Comparison of ENCODE assay signal across 1 cellular context in genomic region chr14:34018125-34018524, GRCh38.
TF ChIP-seq lines count a peak whose summit lies in the region.

No MANE protein-coding gene starts in this region.

TF ChIP-seq in GM23338, 12 proteins besides CTCF, POLR2A, EP300 and RAD21 (continued from another document):
- TF ChIP-seq ZNF462 (CRISPR knock-in tag; IDR thresholded peaks at IDR 0.05) (no peak), CREB1 (CRISPR knock-in tag; IDR thresholded peaks at IDR 0.05; ENCODE audit: low read depth) (no peak), ZNF331 (CRISPR knock-in tag; IDR thresholded peaks at IDR 0.05; ENCODE audit: low read depth) (no peak), EZH2phosphoT487 (IDR thresholded peaks at IDR 0.05; ENCODE audit: unreplicated experiment) (no peak)
